In the genomic region with DNA sequence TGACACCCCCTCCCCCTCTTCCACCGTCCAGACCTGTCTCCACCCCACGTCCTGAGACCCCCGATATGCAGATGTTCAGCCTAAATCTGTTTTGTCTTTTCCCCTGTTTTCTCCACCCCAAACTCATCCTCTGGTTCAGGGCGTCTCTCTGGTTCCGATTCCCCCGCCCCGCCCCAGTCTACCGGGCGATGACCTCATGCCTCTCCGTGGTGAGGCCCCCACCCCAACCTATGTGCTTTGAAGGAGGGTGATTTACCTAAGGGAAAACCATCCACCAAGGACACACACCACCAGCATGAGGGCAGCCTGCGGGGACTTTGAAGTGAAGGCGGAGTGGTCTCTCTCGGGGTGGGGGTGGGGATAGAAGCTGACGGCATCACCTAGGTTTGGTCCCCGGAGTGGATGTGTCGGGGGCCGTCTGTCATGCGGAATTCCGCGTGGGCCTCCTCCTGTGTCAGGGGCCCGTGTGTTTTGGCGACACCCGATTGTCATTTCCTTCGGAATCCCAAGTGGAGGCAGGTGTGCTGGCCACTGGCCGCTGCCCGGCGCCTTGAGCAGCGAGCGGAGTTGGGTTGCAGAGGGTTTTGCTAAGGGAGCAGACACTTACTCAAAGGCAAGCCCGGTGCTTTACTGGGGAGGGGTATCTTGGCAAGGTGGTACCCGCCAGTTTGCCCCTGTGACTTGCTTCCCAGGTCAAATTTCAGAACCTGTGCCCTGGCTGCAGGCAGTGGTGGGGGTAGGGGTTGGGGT, we compare ENCODE assay signal across 3 cellular contexts.
TF ChIP-seq lines count a peak whose summit lies in the region.

No MANE protein-coding gene starts in this region.

TF ChIP-seq in HEK293, 187 proteins besides CTCF, POLR2A, EP300 and RAD21 (continues in another document):
- TF ChIP-seq KLF1 (tag by site-specific recombination; IDR thresholded peaks at IDR 0.05) (peak; percentile 76), ZNF585B (tag by site-specific recombination; IDR thresholded peaks at IDR 0.05) (no peak), PATZ1 (tag by site-specific recombination; IDR thresholded peaks at IDR 0.05) (peak; percentile 81)
- TF ChIP-seq, protein P1, sequence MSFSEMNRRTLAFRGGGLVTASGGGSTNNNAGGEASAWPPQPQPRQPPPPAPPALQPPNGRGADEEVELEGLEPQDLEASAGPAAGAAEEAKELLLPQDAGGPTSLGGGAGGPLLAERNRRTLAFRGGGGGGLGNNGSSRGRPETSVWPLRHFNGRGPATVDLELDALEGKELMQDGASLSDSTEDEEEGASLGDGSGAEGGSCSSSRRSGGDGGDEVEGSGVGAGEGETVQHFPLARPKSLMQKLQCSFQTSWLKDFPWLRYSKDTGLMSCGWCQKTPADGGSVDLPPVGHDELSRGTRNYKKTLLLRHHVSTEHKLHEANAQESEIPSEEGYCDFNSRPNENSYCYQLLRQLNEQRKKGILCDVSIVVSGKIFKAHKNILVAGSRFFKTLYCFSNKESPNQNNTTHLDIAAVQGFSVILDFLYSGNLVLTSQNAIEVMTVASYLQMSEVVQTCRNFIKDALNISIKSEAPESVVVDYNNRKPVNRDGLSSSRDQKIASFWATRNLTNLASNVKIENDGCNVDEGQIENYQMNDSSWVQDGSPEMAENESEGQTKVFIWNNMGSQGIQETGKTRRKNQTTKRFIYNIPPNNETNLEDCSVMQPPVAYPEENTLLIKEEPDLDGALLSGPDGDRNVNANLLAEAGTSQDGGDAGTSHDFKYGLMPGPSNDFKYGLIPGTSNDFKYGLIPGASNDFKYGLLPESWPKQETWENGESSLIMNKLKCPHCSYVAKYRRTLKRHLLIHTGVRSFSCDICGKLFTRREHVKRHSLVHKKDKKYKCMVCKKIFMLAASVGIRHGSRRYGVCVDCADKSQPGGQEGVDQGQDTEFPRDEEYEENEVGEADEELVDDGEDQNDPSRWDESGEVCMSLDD (tag by site-specific recombination; IDR thresholded peaks at IDR 0.05): peak; percentile 18; the same call in 1 of the 2 replicates

TF ChIP-seq in endothelial cell of umbilical vein, 7 proteins besides CTCF, POLR2A, EP300 and RAD21:
- TF ChIP-seq, protein P2, sequence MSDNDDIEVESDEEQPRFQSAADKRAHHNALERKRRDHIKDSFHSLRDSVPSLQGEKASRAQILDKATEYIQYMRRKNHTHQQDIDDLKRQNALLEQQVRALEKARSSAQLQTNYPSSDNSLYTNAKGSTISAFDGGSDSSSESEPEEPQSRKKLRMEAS (IDR thresholded peaks at IDR 0.05; ENCODE audit: insufficient read depth, insufficient read length): no peak
- no peak for TF ChIP-seq MYC (IDR thresholded peaks at IDR 0.05; ENCODE audit: low read depth, low read length)
- TF ChIP-seq FOS (IDR thresholded peaks at IDR 0.05; ENCODE audit: borderline replicate concordance, insufficient read depth, low read length): no peak
- no peak for TF ChIP-seq EZH2 (IDR thresholded peaks at IDR 0.05; ENCODE audit: borderline replicate concordance, low read depth, low read length, severe bottlenecking)
- TF ChIP-seq GATA2 (IDR thresholded peaks at IDR 0.05; ENCODE audit: insufficient read depth, insufficient read length, low read depth, low read length): no peak
- TF ChIP-seq POLR2AphosphoS5 (IDR thresholded peaks at IDR 0.05; ENCODE audit: insufficient read depth, low read depth, low read length): no peak
- TF ChIP-seq JUN (IDR thresholded peaks at IDR 0.05; ENCODE audit: borderline replicate concordance, insufficient read depth, insufficient read length, low read depth): no peak

TF ChIP-seq in neural cell, 6 proteins besides CTCF, POLR2A, EP300 and RAD21:
- TF ChIP-seq, protein P3, sequence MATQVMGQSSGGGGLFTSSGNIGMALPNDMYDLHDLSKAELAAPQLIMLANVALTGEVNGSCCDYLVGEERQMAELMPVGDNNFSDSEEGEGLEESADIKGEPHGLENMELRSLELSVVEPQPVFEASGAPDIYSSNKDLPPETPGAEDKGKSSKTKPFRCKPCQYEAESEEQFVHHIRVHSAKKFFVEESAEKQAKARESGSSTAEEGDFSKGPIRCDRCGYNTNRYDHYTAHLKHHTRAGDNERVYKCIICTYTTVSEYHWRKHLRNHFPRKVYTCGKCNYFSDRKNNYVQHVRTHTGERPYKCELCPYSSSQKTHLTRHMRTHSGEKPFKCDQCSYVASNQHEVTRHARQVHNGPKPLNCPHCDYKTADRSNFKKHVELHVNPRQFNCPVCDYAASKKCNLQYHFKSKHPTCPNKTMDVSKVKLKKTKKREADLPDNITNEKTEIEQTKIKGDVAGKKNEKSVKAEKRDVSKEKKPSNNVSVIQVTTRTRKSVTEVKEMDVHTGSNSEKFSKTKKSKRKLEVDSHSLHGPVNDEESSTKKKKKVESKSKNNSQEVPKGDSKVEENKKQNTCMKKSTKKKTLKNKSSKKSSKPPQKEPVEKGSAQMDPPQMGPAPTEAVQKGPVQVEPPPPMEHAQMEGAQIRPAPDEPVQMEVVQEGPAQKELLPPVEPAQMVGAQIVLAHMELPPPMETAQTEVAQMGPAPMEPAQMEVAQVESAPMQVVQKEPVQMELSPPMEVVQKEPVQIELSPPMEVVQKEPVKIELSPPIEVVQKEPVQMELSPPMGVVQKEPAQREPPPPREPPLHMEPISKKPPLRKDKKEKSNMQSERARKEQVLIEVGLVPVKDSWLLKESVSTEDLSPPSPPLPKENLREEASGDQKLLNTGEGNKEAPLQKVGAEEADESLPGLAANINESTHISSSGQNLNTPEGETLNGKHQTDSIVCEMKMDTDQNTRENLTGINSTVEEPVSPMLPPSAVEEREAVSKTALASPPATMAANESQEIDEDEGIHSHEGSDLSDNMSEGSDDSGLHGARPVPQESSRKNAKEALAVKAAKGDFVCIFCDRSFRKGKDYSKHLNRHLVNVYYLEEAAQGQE (IDR thresholded peaks at IDR 0.05; ENCODE audit: borderline replicate concordance): no peak
- no peak for TF ChIP-seq TAF1 (IDR thresholded peaks at IDR 0.05; ENCODE audit: low read depth)
- TF ChIP-seq SMC3 (conservative IDR thresholded peaks at IDR 0.05; ENCODE audit: poor library complexity): no peak
- TF ChIP-seq EZH2 (IDR thresholded peaks at IDR 0.05; ENCODE audit: borderline replicate concordance, insufficient read depth, low read length, poor library complexity, severe bottlenecking): no peak
- no peak for TF ChIP-seq POLR2AphosphoS5 (IDR thresholded peaks at IDR 0.05)
- no peak for TF ChIP-seq MXI1 (conservative IDR thresholded peaks at IDR 0.05; ENCODE audit: poor library complexity, severe bottlenecking)
